In the genomic region with DNA sequence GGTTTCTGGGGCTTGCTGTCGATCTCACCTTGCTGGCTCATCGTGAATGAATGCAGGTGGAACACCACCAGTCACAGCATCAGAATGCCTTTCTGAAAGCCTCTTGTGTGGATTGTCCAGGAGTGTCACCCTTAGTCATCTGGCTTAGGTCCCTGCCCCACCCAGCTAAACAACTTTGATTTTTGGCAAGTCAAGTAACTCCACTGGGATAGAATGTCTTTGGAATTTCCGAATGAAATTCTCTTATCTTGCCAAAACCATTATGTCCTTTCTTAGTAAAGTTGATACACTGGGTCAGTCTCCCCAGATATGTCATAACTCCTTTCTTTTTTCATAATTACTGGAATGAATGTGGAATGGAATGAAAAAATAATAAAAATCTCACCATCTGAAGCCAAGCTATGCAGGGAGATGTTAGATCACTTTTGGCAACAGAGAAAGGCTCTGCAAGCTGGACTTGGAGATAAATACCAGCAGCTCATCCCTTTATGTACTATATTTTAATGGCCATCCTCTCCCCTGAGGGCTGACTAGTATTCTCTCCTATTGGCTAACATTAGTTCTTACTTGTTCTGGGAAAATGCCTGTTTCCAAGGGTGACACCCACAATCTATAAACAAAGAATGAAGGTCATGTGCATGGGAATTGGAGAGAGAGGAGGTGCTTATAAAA, we compare ENCODE assay signal across 11 cellular contexts. TPM values are rescaled to one million over a fixed set of nuclear protein-coding genes. Genes with fewer than 3 reads are reported as not detected.
DNase-seq lines count a peak whose midpoint lies in the region; ATAC-seq, FAIRE-seq and TF ChIP-seq lines count a peak whose summit lies in the region.
"Had no signal": no experiment of that assay in that cellular context is flagged by ENCODE, and none has a peak within 500 bp of the region (broad histone marks: within the 10 kb centered on the region; RNA-seq: fewer than 3 reads in every experiment).

No MANE protein-coding gene starts in this region.

- ATAC-seq in pancreas: peak; percentile 59 to 78 (median 76)

- H3K4me1 ChIP-seq in pancreas: peaks cover 0 to 19% (median 17%) of the 10 kb centered on the region in 3 donors

- H3K36me3 Mint-ChIP-seq in activated CD4-positive, alpha-beta T cell treated with anti-CD3 and anti-CD28 coated beads, Interleukin-2, amount 10 ng/mL, durations not matched to agents 24 days and 14 days (ENCODE audit: low read depth): no peaks in the 10 kb centered on the region

- intact Hi-C loops in pancreas (cut with DNase I): no loop called here
- intact Hi-C loops in activated CD4-positive, alpha-beta T cell treated with anti-CD3 and anti-CD28 coated beads, Interleukin-2, amount 10 ng/mL, durations not matched to agents 24 days and 14 days (cut with micrococcal nuclease): no loop called here

- peaks cover 5% of the 10 kb centered on the region for H3K27me3 Mint-ChIP-seq in activated CD4-positive, alpha-beta T cell treated with anti-CD3 and anti-CD28 coated beads, Interleukin-2, amount 10 ng/mL, durations not matched to agents 24 days and 14 days

- H3K27me3 ChIP-seq in pancreas: no peaks in the 10 kb centered on the region
- H3K27me3 ChIP-seq: ovary had no signal

- TF ChIP-seq CTCF in RWPE1 (conservative IDR thresholded peaks at IDR 0.05; ENCODE audit: low read depth): no peak
- TF ChIP-seq CTCF in fibroblast of the aortic adventitia (IDR thresholded peaks at IDR 0.05; ENCODE audit: insufficient read depth, low read length): no peak
- TF ChIP-seq CTCF in pancreas (IDR thresholded peaks at IDR 0.05): no peak

- no peaks in the 10 kb centered on the region for H3K36me3 ChIP-seq in pancreas
- H3K36me3 ChIP-seq: ovary had no signal

- DNase-seq in Daoy (ENCODE audit: low read depth) (peak; percentile 83), RWPE1 (ENCODE audit: low spot score) (peak; percentile 96), fibroblast of the aortic adventitia (ENCODE audit: low read depth) (peak; percentile 92), pancreas (peak in 2 of 6 donors; percentile 32 to 33), NCI-H1092 treated with DMSO at 0.1 percent for 48 hours (lab: John Stamatoyannopoulos, UW) (no peak)
- no peak for DNase-seq in activated CD8-positive, alpha-beta memory T cell treated with anti-CD3 and anti-CD28 coated beads, Interleukin-2, amount 50 U/mL, for 4 hours
- DNase-seq in activated CD4-positive, alpha-beta T cell treated with anti-CD3 and anti-CD28 coated beads, Interleukin-2, amount 10 ng/mL, durations not matched to agents 24 days and 14 days: no peak
- DNase-seq in activated CD4-positive, alpha-beta T cell treated with anti-CD3 and anti-CD28 coated beads for 48 hours: no peak
- DNase-seq: activated effector memory CD4-positive, alpha-beta T cell treated with anti-CD3 and anti-CD28 coated beads, Interleukin-2, amount 50 U/mL, for 16 hours; NCI-H2081 had no signal

- POLR2A ChIA-PET in RWPE1 (lab: Yijun Ruan, JAX; ENCODE audit: low non-redundant PET): no interaction called here

- no peaks in the 10 kb centered on the region for H3K9me3 ChIP-seq in pancreas
- H3K9me3 ChIP-seq: ovary had no signal

- FAIRE-seq in pancreas (lab: Jason Lieb, UNC): no peak

- CTCF ChIA-PET in RWPE1 (lab: Yijun Ruan, JAX): interaction anchor here (0.6 kb wide), 1 partner anchor 669 kb away, joined by 3 read pairs; no protein-coding TSS in a partner anchor

- H3K4me3 ChIP-seq in fibroblast of the aortic adventitia (ENCODE audit: low read depth, low read length): no peak overlapping the region
- H3K4me3 ChIP-seq in pancreas: no peak overlapping the region
- H3K4me3 ChIP-seq: ovary had no signal

- no peak overlapping the region for H3K4me3 Mint-ChIP-seq in activated CD4-positive, alpha-beta T cell treated with anti-CD3 and anti-CD28 coated beads, Interleukin-2, amount 10 ng/mL, durations not matched to agents 24 days and 14 days

- peaks cover 1% of the 10 kb centered on the region for H3K4me1 Mint-ChIP-seq in activated CD4-positive, alpha-beta T cell treated with anti-CD3 and anti-CD28 coated beads, Interleukin-2, amount 10 ng/mL, durations not matched to agents 24 days and 14 days

- H3K27ac ChIP-seq in RWPE1: peak overlapping the region; percentile 82
- peak overlapping the region; percentile 13 to 57 (median 38) for H3K27ac ChIP-seq in pancreas
- H3K27ac ChIP-seq: ovary had no signal

- 21 to 25% methylated on average over 3 of the region's 3 CpGs for WGBS in pancreas, 2 donors

- H3K27ac Mint-ChIP-seq in activated CD4-positive, alpha-beta T cell treated with anti-CD3 and anti-CD28 coated beads, Interleukin-2, amount 10 ng/mL, durations not matched to agents 24 days and 14 days: no peak overlapping the region

- no peaks in the 10 kb centered on the region for H3K9me3 Mint-ChIP-seq in activated CD4-positive, alpha-beta T cell treated with anti-CD3 and anti-CD28 coated beads, Interleukin-2, amount 10 ng/mL, durations not matched to agents 24 days and 14 days

RNA-seq across cellular contexts. Expression of gene INSIG2, which starts 35.4 kb away (rescaled TPM):
- 7.8 and 20.5 TPM in 2 replicates for total RNA-seq in Daoy (2014; rRNA removed; shearing (Covaris generic))
- total RNA-seq in fibroblast of the aortic adventitia (ENCODE audit: low replicate concordance) (5.3 and 9.5 TPM in 2 replicates), pancreas (10 to 100 TPM in 5 of 6 donors, 1 to 10 TPM in 1; 8.2 to 23.0 (median 14.2) TPM)
- 10 to 100 TPM in 1 of 2 donors, 1 to 10 TPM in 1; 7.9 to 15.6 TPM for polyA plus RNA-seq in pancreas
- total RNA-seq in activated CD4-positive, alpha-beta T cell treated with anti-CD3 and anti-CD28 coated beads, Interleukin-2, amount 10 ng/mL, durations not matched to agents 24 days and 14 days: 35.2 and 35.6 TPM in 2 replicates

Comparison
In these comparisons a context has a peak if more than half of its experiments do, and no peak if none do; other contexts are left out.
1. DNase-seq: peak in Daoy (single experiment), RWPE1 (single experiment) and fibroblast of the aortic adventitia (single experiment); none in activated CD8-positive, alpha-beta memory T cell treated with anti-CD3 and anti-CD28 coated beads, Interleukin-2, amount 50 U/mL, for 4 hours (single experiment), activated CD4-positive, alpha-beta T cell treated with anti-CD3 and anti-CD28 coated beads, Interleukin-2, amount 10 ng/mL, durations not matched to agents 24 days and 14 days (single experiment), NCI-H1092 treated with DMSO at 0.1 percent for 48 hours (single experiment) and activated CD4-positive, alpha-beta T cell treated with anti-CD3 and anti-CD28 coated beads for 48 hours (single experiment).